1 cellular context compared by ENCODE assay signal in the genomic region with DNA sequence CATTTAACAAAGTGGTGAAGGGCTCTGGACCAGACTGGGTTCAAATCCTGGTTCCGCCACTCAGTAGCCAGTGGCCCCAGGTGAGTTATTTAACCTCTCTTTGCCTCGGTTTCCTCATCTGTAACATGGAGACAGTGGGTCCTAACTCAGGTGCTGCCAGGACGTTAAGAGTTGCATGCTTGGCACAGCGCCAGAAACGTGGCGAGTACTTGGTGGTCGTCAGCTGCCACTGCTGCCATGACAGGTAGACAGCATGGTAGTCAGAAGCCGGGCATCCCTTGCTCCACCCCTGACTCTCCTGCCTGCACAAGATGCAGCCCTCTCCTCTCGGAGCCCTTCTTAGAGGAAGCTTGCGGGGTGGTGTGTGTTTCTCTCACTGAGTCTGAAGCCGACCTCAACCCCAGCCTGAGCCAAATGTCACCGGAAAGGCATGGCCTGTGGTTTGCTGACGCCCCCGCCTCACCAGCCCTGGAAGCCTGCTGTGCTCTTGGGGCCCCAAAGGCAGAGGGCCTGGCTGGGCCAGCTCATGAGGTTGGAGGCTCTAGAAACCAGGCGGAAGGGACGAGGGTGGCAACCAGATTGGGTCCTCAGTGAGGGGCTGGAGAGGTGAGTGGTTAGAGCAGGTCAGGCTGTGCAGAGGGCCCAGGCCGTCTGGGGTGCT.
A peak's percentile ranks its signal among the peaks of the same experiment; 100 is the strongest.
TF ChIP-seq lines count a peak whose summit lies in the region.

No MANE protein-coding gene starts in this region.

TF ChIP-seq in GM12878, 131 proteins besides CTCF, POLR2A, EP300 and RAD21 (continued from another document and continues in another):
- TF ChIP-seq PKNOX1 (IDR thresholded peaks at IDR 0.05) (no peak), CHD2 (IDR thresholded peaks at IDR 0.05; ENCODE audit: borderline replicate concordance, low read depth, low read length) (no peak), GABPA (IDR thresholded peaks at IDR 0.05; ENCODE audit: low read depth) (no peak), JUNB (IDR thresholded peaks at IDR 0.05) (no peak), GATAD2B (conservative IDR thresholded peaks at IDR 0.05; ENCODE audit: low read depth) (peak; percentile 65), BRCA1 (IDR thresholded peaks at IDR 0.05; ENCODE audit: low read depth, low read length) (no peak), SMC3 (IDR thresholded peaks at IDR 0.05; ENCODE audit: borderline replicate concordance, low read length) (no peak), ZNF274 (IDR thresholded peaks at IDR 0.05; ENCODE audit: insufficient read depth, insufficient read length) (no peak), HDAC6 (IDR thresholded peaks at IDR 0.05; ENCODE audit: unreplicated experiment) (no peak), EGR1 (IDR thresholded peaks at IDR 0.05; ENCODE audit: borderline replicate concordance in 1 of 2, low read depth in 2 of 2, low read length in 2 of 2) (peak; percentile 36 to 92), POU2F2 (IDR thresholded peaks at IDR 0.05; ENCODE audit: borderline replicate concordance, low read depth, low read length) (no peak), ZBED1 (IDR thresholded peaks at IDR 0.05; ENCODE audit: borderline replicate concordance) (no peak), NRF1 (conservative IDR thresholded peaks at IDR 0.05; ENCODE audit: low read depth, low read length) (no peak), NFYA (IDR thresholded peaks at IDR 0.05; ENCODE audit: borderline replicate concordance, low read depth, low read length) (no peak), CUX1 (IDR thresholded peaks at IDR 0.05; ENCODE audit: insufficient replicate concordance, low read depth, low read length) (no peak), CBFB (IDR thresholded peaks at IDR 0.05; ENCODE audit: low read depth) (peak; percentile 82; the same call in 1 of the 2 replicates), CREM (IDR thresholded peaks at IDR 0.05; ENCODE audit: low read depth) (peak; percentile 44), ATF3 (IDR thresholded peaks at IDR 0.05; ENCODE audit: borderline replicate concordance, extremely low read depth, low read depth, low read length) (no peak), ZZZ3 (IDR thresholded peaks at IDR 0.05; ENCODE audit: control insufficient read depth, insufficient read length, low read depth) (no peak), BCL3 (IDR thresholded peaks at IDR 0.05; ENCODE audit: borderline replicate concordance, insufficient read depth, low read depth, low read length, poor library complexity, severe bottlenecking) (no peak), CREB1 (IDR thresholded peaks at IDR 0.05; ENCODE audit: low read depth) (peak; percentile 57; the same call in 1 of the 2 replicates), NR2F1 (conservative IDR thresholded peaks at IDR 0.05) (peak; percentile 71), SMARCA5 (IDR thresholded peaks at IDR 0.05) (0 out of 2 replicates have a peak, but pooled peaks have one; percentile 26), CHD1 (IDR thresholded peaks at IDR 0.05; ENCODE audit: low read depth, low read length) (no peak), IRF3 (IDR thresholded peaks at IDR 0.05) (no peak), TCF12 (IDR thresholded peaks at IDR 0.05; ENCODE audit: low read depth, low read length) (no peak), NFXL1 (IDR thresholded peaks at IDR 0.05; ENCODE audit: borderline replicate concordance) (no peak), ZSCAN29 (IDR thresholded peaks at IDR 0.05) (no peak), PAX5 (IDR thresholded peaks at IDR 0.05; ENCODE audit: borderline replicate concordance, low read depth, low read length) (no peak), RAD51 (IDR thresholded peaks at IDR 0.05) (no peak), IKZF2 (IDR thresholded peaks at IDR 0.05) (peak; percentile 63 to 66; a peak in 3 of 4 replicates), BHLHE40 (IDR thresholded peaks at IDR 0.05; ENCODE audit: borderline replicate concordance in 1 of 2, low read depth in 2 of 2, low read length in 1 of 2) (no peak), NFIC (IDR thresholded peaks at IDR 0.05; ENCODE audit: low read depth, low read length) (peak; percentile 21; the same call in 1 of the 2 replicates), ZNF217 (IDR thresholded peaks at IDR 0.05) (0 out of 2 replicates have a peak, but pooled peaks have one; percentile 21), SRF (IDR thresholded peaks at IDR 0.05; ENCODE audit: low read depth in 2 of 2, low read length in 2 of 2) (no peak), HSF1 (IDR thresholded peaks at IDR 0.05; ENCODE audit: low read depth, low read length) (no peak), E2F8 (IDR thresholded peaks at IDR 0.05; ENCODE audit: low read depth, partially characterized antibody) (no peak), TCF3 (IDR thresholded peaks at IDR 0.05; ENCODE audit: borderline replicate concordance, insufficient read depth, low read depth, low read length) (0 out of 2 replicates have a peak, but pooled peaks have one; percentile 48), TBL1XR1 (IDR thresholded peaks at IDR 0.05; ENCODE audit: low read depth, low read length) (no peak), STAT1 (conservative IDR thresholded peaks at IDR 0.05) (no peak), RUNX3 (IDR thresholded peaks at IDR 0.05; ENCODE audit: low read length) (peak; percentile 95)
- TF ChIP-seq, protein P1, sequence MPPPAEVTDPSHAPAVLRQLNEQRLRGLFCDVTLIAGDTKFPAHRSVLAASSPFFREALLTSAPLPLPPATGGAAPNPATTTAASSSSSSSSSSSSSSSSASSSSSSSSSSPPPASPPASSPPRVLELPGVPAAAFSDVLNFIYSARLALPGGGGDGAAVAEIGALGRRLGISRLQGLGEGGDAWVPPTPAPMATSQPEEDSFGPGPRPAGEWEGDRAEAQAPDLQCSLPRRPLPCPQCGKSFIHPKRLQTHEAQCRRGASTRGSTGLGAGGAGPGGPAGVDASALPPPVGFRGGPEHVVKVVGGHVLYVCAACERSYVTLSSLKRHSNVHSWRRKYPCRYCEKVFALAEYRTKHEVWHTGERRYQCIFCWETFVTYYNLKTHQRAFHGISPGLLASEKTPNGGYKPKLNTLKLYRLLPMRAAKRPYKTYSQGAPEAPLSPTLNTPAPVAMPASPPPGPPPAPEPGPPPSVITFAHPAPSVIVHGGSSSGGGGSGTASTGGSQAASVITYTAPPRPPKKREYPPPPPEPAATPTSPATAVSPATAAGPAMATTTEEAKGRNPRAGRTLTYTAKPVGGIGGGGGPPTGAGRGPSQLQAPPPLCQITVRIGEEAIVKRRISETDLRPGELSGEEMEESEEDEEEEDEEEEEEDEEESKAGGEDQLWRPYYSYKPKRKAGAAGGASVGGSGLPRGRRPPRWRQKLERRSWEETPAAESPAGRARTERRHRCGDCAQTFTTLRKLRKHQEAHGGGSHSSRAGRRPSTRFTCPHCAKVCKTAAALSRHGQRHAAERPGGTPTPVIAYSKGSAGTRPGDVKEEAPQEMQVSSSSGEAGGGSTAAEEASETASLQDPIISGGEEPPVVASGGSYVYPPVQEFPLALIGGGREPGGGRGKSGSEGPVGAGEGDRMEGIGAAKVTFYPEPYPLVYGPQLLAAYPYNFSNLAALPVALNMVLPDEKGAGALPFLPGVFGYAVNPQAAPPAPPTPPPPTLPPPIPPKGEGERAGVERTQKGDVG (CRISPR knock-in tag; IDR thresholded peaks at IDR 0.05), result no peak
